ENCODE assay signal across 1 cellular context in genomic region chr17:79646721-79647455, GRCh38.
TF ChIP-seq lines count a peak whose summit lies in the region.

No MANE protein-coding gene starts in this region.

TF ChIP-seq in SK-N-SH, 30 proteins besides CTCF, POLR2A, EP300 and RAD21 (continued from another document):
- TF ChIP-seq USF1 (IDR thresholded peaks at IDR 0.05; ENCODE audit: borderline replicate concordance, low read depth) (no peak), SIN3A (IDR thresholded peaks at IDR 0.05; ENCODE audit: borderline replicate concordance, low read depth, low read length) (no peak), JUND (IDR thresholded peaks at IDR 0.05) (no peak), EZH2phosphoT487 (IDR thresholded peaks at IDR 0.05; ENCODE audit: borderline replicate concordance, low read depth) (no peak), POLR2AphosphoS5 (IDR thresholded peaks at IDR 0.05; ENCODE audit: low read depth, low read length) (no peak), MEF2A (IDR thresholded peaks at IDR 0.05; ENCODE audit: borderline replicate concordance, low read depth) (no peak), ELF1 (IDR thresholded peaks at IDR 0.05) (no peak), MAX (IDR thresholded peaks at IDR 0.05; ENCODE audit: low read depth) (no peak)
TF ChIP-seq in SK-N-SH: peak in this region for 0.
